Comparison of ENCODE assay signal across 8 cellular contexts in genomic region chr6:36028088-36028886, GRCh38. TPM values are rescaled to one million over a fixed set of nuclear protein-coding genes. Genes with fewer than 3 reads are reported as not detected.
DNase-seq lines count a peak whose midpoint lies in the region; ATAC-seq, FAIRE-seq and TF ChIP-seq lines count a peak whose summit lies in the region.

No MANE protein-coding gene starts in this region.

- DNase-seq in CD8-positive, alpha-beta T cell, result peak in 6 of 7 experiments; percentile 21 to 69 (median 46)
- DNase-seq in HS-27A (ENCODE audit: low read depth) (peak; percentile 15), HepG2 (ENCODE audit: low spot score) (peak; percentile 46), HuH-7.5 (ENCODE audit: low spot score) (no peak)
- DNase-seq in stimulated activated CD4-positive, alpha-beta T cell treated with anti-CD3 and anti-CD28 coated beads, Interleukin-4, amount 100 ng/mL, for 1 hour, result peak; percentile 46

- peak overlapping the region; percentile 91 for H3K27ac Mint-ChIP-seq in CD8-positive, alpha-beta T cell

- peak; percentile 18 for ATAC-seq in CD8-positive, alpha-beta T cell
- ATAC-seq in GM21360 (IDR thresholded peaks at IDR 0.05; ENCODE audit: unreplicated experiment) (peak; percentile 25), HepG2 (peak; percentile 75)

- peak overlapping the region; percentile 98 for H3K9ac ChIP-seq in HepG2 (ENCODE audit: insufficient read depth, low read depth, low read length)

- H2AFZ ChIP-seq in HepG2 (ENCODE audit: low read length), result no peak overlapping the region

- no peak for FAIRE-seq in HepG2 (lab: Jason Lieb, UNC)

- no peak for TF ChIP-seq RAD21 in HepG2 (CRISPR knock-in tag; IDR thresholded peaks at IDR 0.05)

- H3K27me3 Mint-ChIP-seq in CD8-positive, alpha-beta T cell (ENCODE audit: low read depth), result peaks cover 16% of the 10 kb centered on the region

- peaks cover 48% of the 10 kb centered on the region for H3K4me1 Mint-ChIP-seq in CD8-positive, alpha-beta T cell (ENCODE audit: low read depth)

- intact Hi-C loops in CD8-positive, alpha-beta T cell (cut with DNase I, micrococcal nuclease), result loop anchor here (5.0 to 10.0 kb wide), 4 partner anchors 34 to 1603 kb away; partner anchors contain the start of gene RPS10 (in 1 of the 2)
- intact Hi-C loops in HepG2 (cut with micrococcal nuclease; ENCODE audit: unreplicated experiment), result loop anchor here (2.0 to 10.0 kb wide), 4 partner anchors 37 to 169 kb away; partner anchors contain the start of genes BRPF3 and SRPK1

- in situ Hi-C loops in HepG2 (cut with HindIII; ENCODE audit: extremely low pct_ligation_motif_present, low pct_unique_long_range_greater_than_20kb), result loop anchor here (5.0 kb wide), 2 partner anchors 69 to 169 kb away; partner anchors contain the start of gene BRPF3

- H3K4me2 ChIP-seq in HepG2 (ENCODE audit: low read depth, low read length), result peak overlapping the region; percentile 66

- CTCF ChIA-PET in CD8-positive, alpha-beta T cell (lab: Charles Lee), result interaction anchor here (0.6 to 10.1 kb wide), 37 partner anchors 10 to 333 kb away, joined by 3 to 196 read pairs (median 3); no protein-coding TSS in a partner anchor
- CTCF ChIA-PET in HepG2 (lab: Yijun Ruan, JAX; ENCODE audit: low intra/inter-chr PET ratio, low total read pairs), result interaction anchor here (0.7 to 2.3 kb wide), 5 partner anchors 47 to 332 kb away, joined by 3 to 52 read pairs (median 3); no protein-coding TSS in a partner anchor

- peaks cover 8% of the 10 kb centered on the region for H3K36me3 Mint-ChIP-seq in CD8-positive, alpha-beta T cell

- H3K4me1 ChIP-seq in CD8-positive, alpha-beta T cell (ENCODE audit: insufficient read depth, low read length), result peaks cover 20% of the 10 kb centered on the region
- H3K4me1 ChIP-seq in HepG2 (ENCODE audit: insufficient read depth, low read length), result peaks cover 51% of the 10 kb centered on the region

- H3K27ac ChIP-seq in CD8-positive, alpha-beta T cell (ENCODE audit: low read depth, low read length), result peak overlapping the region; percentile 73
- H3K27ac ChIP-seq in cingulate gyrus (ENCODE audit: low read depth, low read length) (peak overlapping the region; percentile 83), HepG2 (ENCODE audit: extremely low read length, insufficient read depth, low read length) (peak overlapping the region; percentile 94)

- H3K4me3 ChIP-seq in CD8-positive, alpha-beta T cell (ENCODE audit: low read depth, low read length), result peak overlapping the region; percentile 85
- H3K4me3 ChIP-seq in WI38 (ENCODE audit: low read depth, low read length) (peak overlapping the region; percentile 97), HepG2 (replicated peaks in 1 of 3; ENCODE audit: insufficient read depth in 1 of 3, low read depth in 2 of 3, low read length in 3 of 3) (peak overlapping the region; percentile 86 to 97 (median 96))

- no peaks in the 10 kb centered on the region for H3K9me3 ChIP-seq in CD8-positive, alpha-beta T cell (ENCODE audit: low read length)
- no peaks in the 10 kb centered on the region for H3K9me3 ChIP-seq in HepG2 (ENCODE audit: low read length)

- no peak for TF ChIP-seq EP300 in HepG2 (IDR thresholded peaks at IDR 0.05; ENCODE audit: low read depth in 2 of 2, low read length in 2 of 2)
- peak; percentile 42; the same call in 1 of the 2 replicates for TF ChIP-seq EP300 in HepG2 (CRISPR knock-in tag; IDR thresholded peaks at IDR 0.05; ENCODE audit: borderline replicate concordance)

- H3K79me2 ChIP-seq in HepG2 (ENCODE audit: insufficient read depth, low read length), result peaks cover 57% of the 10 kb centered on the region

- under 1% methylated on average over 26 of the region's 45 CpGs for WGBS in HepG2 (ENCODE audit: low lambda C conversion rate)

- no peak for TF ChIP-seq CTCF in CD8-positive, alpha-beta T cell (IDR thresholded peaks at IDR 0.05)
- TF ChIP-seq CTCF in WI38 (IDR thresholded peaks at IDR 0.05; ENCODE audit: low read depth, low read length), result no peak
- peak; percentile 16; the same call in 1 of the 2 replicates for TF ChIP-seq CTCF in HepG2 (CRISPR knock-in tag; IDR thresholded peaks at IDR 0.05)

- peaks cover 23% of the 10 kb centered on the region for H4K20me1 ChIP-seq in HepG2 (ENCODE audit: insufficient read depth, low read length)

- H3K9me3 Mint-ChIP-seq in CD8-positive, alpha-beta T cell, result no peaks in the 10 kb centered on the region

- no peak for TF ChIP-seq POLR2A in HepG2 (IDR thresholded peaks at IDR 0.05; ENCODE audit: insufficient read depth in 1 of 2, low read depth in 2 of 2, low read length in 2 of 2)

- POLR2A ChIA-PET in CD8-positive, alpha-beta T cell (lab: Charles Lee), result interaction anchor here (0.5 to 3.9 kb wide), 27 partner anchors 8 to 345 kb away, joined by 3 to 39 read pairs (median 4); partner anchors contain the start of genes BRPF3 and MAPK13
- POLR2A ChIA-PET in HepG2 (lab: Yijun Ruan, JAX), result interaction anchor here (0.7 to 5.2 kb wide), 29 partner anchors 10 to 801 kb away, joined by 3 to 163 read pairs (median 4); partner anchors contain the start of gene BRPF3

- no TSS peak for BruUV-seq in HepG2 (replicated peaks; lab: Mats Ljungman, UMichigan)

- H3K36me3 ChIP-seq in CD8-positive, alpha-beta T cell (ENCODE audit: insufficient read depth, low read length), result no peaks in the 10 kb centered on the region
- no peaks in the 10 kb centered on the region for H3K36me3 ChIP-seq in HepG2 (replicated peaks in 1 of 2; ENCODE audit: control insufficient read depth in 1 of 2, insufficient read depth in 2 of 2, low read length in 2 of 2)

- H3K4me3 Mint-ChIP-seq in CD8-positive, alpha-beta T cell, result peak overlapping the region; percentile 90

- no peaks in the 10 kb centered on the region for H3K27me3 ChIP-seq in CD8-positive, alpha-beta T cell (ENCODE audit: insufficient read depth, low read length)
- H3K27me3 ChIP-seq in HepG2 (ENCODE audit: control insufficient read depth in 1 of 2, insufficient read depth in 2 of 2, low read length in 2 of 2), result no peaks in the 10 kb centered on the region; a peak in 1 of 5 replicates

TF ChIP-seq in HepG2, 621 proteins besides CTCF, POLR2A, EP300 and RAD21 (continues in another document):
- no peak for TF ChIP-seq ZNF3 (CRISPR knock-in tag; IDR thresholded peaks at IDR 0.05)

RNA-seq across cellular contexts. Expression of gene MAPK14, which starts 0.7 kb away (rescaled TPM):
- 10 to 100 TPM; 34.5 to 34.9 TPM for total RNA-seq in CD8-positive, alpha-beta T cell
- 67.3 and 74.9 TPM in 2 replicates for total RNA-seq in HepG2 (2016; rRNA removed; fragmentation: Illumina TruSeq; extraction: Trizol)
- total RNA-seq in HepG2 (2016; cell fraction: cytosol; rRNA removed; fragmentation: Illumina TruSeq; extraction: Trizol; ENCODE audit: low read depth), result 7.2 and 7.5 TPM in 2 replicates
- 67.5 and 68.5 TPM in 2 replicates for total RNA-seq in HepG2 (2016; cell fraction: insoluble cytoplasmic fraction; rRNA removed; fragmentation: Illumina TruSeq; extraction: Trizol)
- total RNA-seq in HepG2 (2016; cell fraction: membrane; rRNA removed; fragmentation: Illumina TruSeq; extraction: Trizol), result 20.7 and 21.7 TPM in 2 replicates
- total RNA-seq in HepG2 (2016; cell fraction: nucleus; rRNA removed; fragmentation: Illumina TruSeq; extraction: Trizol), result 113 and 120 TPM in 2 replicates
- 52.0 and 66.3 TPM in 2 replicates for polyA plus RNA-seq in HepG2 (2011; rRNA removed)
- 29.4 and 43.0 TPM in 2 replicates for polyA plus RNA-seq in HepG2 (2011; cell fraction: cytosol; rRNA removed)
- polyA plus RNA-seq in HepG2 (2011; cell fraction: nucleus; rRNA removed), result 53.6 and 57.1 TPM in 2 replicates
- 53.3 and 55.6 TPM in 2 replicates for polyA plus RNA-seq in HepG2 (2012)
- polyA plus RNA-seq in HepG2 (2016; cell fraction: cytosol; fragmentation: Illumina TruSeq; extraction: Trizol; ENCODE audit: low read depth), result 2.4 and 3.2 TPM in 2 replicates
- polyA plus RNA-seq in HepG2 (2016; cell fraction: insoluble cytoplasmic fraction; fragmentation: Illumina TruSeq; extraction: Trizol; ENCODE audit: low read depth), result 53.0 and 55.3 TPM in 2 replicates
- 8.8 and 9.7 TPM in 2 replicates for polyA plus RNA-seq in HepG2 (2016; cell fraction: membrane; fragmentation: Illumina TruSeq; extraction: Trizol; ENCODE audit: low read depth)
- 90.3 and 105 TPM in 2 replicates for polyA plus RNA-seq in HepG2 (2016; cell fraction: nucleus; fragmentation: Illumina TruSeq; extraction: Trizol; ENCODE audit: insufficient read depth, low read depth)
- polyA minus RNA-seq in HepG2 (2011; rRNA and poly(A)+ RNA removed; ENCODE audit: low replicate concordance), result 75.6 and 86.1 TPM in 2 replicates
- polyA minus RNA-seq in HepG2 (2011; cell fraction: cytosol; rRNA and poly(A)+ RNA removed), result 50.6 and 54.7 TPM in 2 replicates
- polyA minus RNA-seq in HepG2 (2011; cell fraction: nucleus; rRNA and poly(A)+ RNA removed), result 204 and 254 TPM in 2 replicates

RNA-seq across cellular contexts. Expression of gene SLC26A8, which starts 3.8 kb away (rescaled TPM):
- total RNA-seq in CD8-positive, alpha-beta T cell, result not detected
- total RNA-seq in HepG2 (2016; rRNA removed; fragmentation: Illumina TruSeq; extraction: Trizol), result not detected in 2 replicates
- not detected in 2 replicates for total RNA-seq in HepG2 (2016; cell fraction: cytosol; rRNA removed; fragmentation: Illumina TruSeq; extraction: Trizol; ENCODE audit: low read depth)
- total RNA-seq in HepG2 (2016; cell fraction: insoluble cytoplasmic fraction; rRNA removed; fragmentation: Illumina TruSeq; extraction: Trizol), result 0.11 TPM in 1 of 2 replicates, not detected in the other
- total RNA-seq in HepG2 (2016; cell fraction: membrane; rRNA removed; fragmentation: Illumina TruSeq; extraction: Trizol), result not detected in 2 replicates
- 0.09 and 0.12 TPM in 2 replicates for total RNA-seq in HepG2 (2016; cell fraction: nucleus; rRNA removed; fragmentation: Illumina TruSeq; extraction: Trizol)
- polyA plus RNA-seq in HepG2 (2011; rRNA removed), result 0.42 and 0.46 TPM in 2 replicates
- polyA plus RNA-seq in HepG2 (2011; cell fraction: cytosol; rRNA removed), result 0.16 and 0.17 TPM in 2 replicates
- 0.64 and 1.1 TPM in 2 replicates for polyA plus RNA-seq in HepG2 (2011; cell fraction: nucleus; rRNA removed)
- polyA plus RNA-seq in HepG2 (2012), result 0.05 and 0.16 TPM in 2 replicates
- polyA plus RNA-seq in HepG2 (2016; cell fraction: cytosol; fragmentation: Illumina TruSeq; extraction: Trizol; ENCODE audit: low read depth), result not detected in 2 replicates
- 0.11 TPM in 1 of 2 replicates, not detected in the other for polyA plus RNA-seq in HepG2 (2016; cell fraction: insoluble cytoplasmic fraction; fragmentation: Illumina TruSeq; extraction: Trizol; ENCODE audit: low read depth)
- not detected in 2 replicates for polyA plus RNA-seq in HepG2 (2016; cell fraction: membrane; fragmentation: Illumina TruSeq; extraction: Trizol; ENCODE audit: low read depth)
- 0.15 and 0.28 TPM in 2 replicates for polyA plus RNA-seq in HepG2 (2016; cell fraction: nucleus; fragmentation: Illumina TruSeq; extraction: Trizol; ENCODE audit: insufficient read depth, low read depth)
- 0.42 TPM in 1 of 2 replicates, not detected in the other for polyA minus RNA-seq in HepG2 (2011; rRNA and poly(A)+ RNA removed; ENCODE audit: low replicate concordance)
- 0.26 TPM in 1 of 2 replicates, not detected in the other for polyA minus RNA-seq in HepG2 (2011; cell fraction: cytosol; rRNA and poly(A)+ RNA removed)
- 0.39 and 0.50 TPM in 2 replicates for polyA minus RNA-seq in HepG2 (2011; cell fraction: nucleus; rRNA and poly(A)+ RNA removed)

Comparison
In these comparisons a context has a peak if more than half of its experiments do, and no peak if none do; other contexts are left out.
1. ATAC-seq: peak in every context shown above with its lines; median percentile 75 in HepG2; 25 in GM21360; 18 in CD8-positive, alpha-beta T cell.